Comparison of ENCODE assay signal across 25 cellular contexts in genomic region chr7:101618916-101619315, GRCh38. TPM values are rescaled to one million over a fixed set of nuclear protein-coding genes. Genes with fewer than 3 reads are reported as not detected.
DNase-seq lines count a peak whose midpoint lies in the region; ATAC-seq, FAIRE-seq and TF ChIP-seq lines count a peak whose summit lies in the region.
"Had no signal": no experiment of that assay in that cellular context is flagged by ENCODE, and none has a peak within 500 bp of the region (broad histone marks: within the 10 kb centered on the region; RNA-seq: fewer than 3 reads in every experiment).

No MANE protein-coding gene starts in this region.

- peak overlapping the region; percentile 94 for H3K27ac Mint-ChIP-seq in neural progenitor cell
- H3K27ac Mint-ChIP-seq in stimulated activated memory B cell treated with anti-CD40 and anti-IgM and Interleukin-4, amounts not matched to agents 10 μg/mL and 1 μg/mL and 100 μg/mL, for 72 hours = no peak overlapping the region
- H3K27ac Mint-ChIP-seq: CD4-positive, alpha-beta memory T cell; naive B cell; WTC11 had no signal

- peaks cover 3% of the 10 kb centered on the region for H3F3A ChIP-seq in neural progenitor cell (ENCODE audit: low read depth)

- H3K79me2 ChIP-seq in neural progenitor cell (ENCODE audit: low read depth) = no peaks in the 10 kb centered on the region
- H3K79me2 ChIP-seq: parathyroid adenoma had no signal

- no peak overlapping the region for H3K4me3 ChIP-seq in A549
- H3K4me3 ChIP-seq in neural progenitor cell = no peak overlapping the region
- H3K4me3 ChIP-seq: esophagus squamous epithelium, upper lobe of left lung had no signal

- no peak for DNase-seq in A549 (ENCODE audit: low read depth in 1 of 2, low spot score in 1 of 2)
- peak; percentile 58 for DNase-seq in GM03348 (ENCODE audit: low spot score)
- DNase-seq in astrocyte of the hippocampus (ENCODE audit: low read depth, low spot score) = peak; percentile 50
- DNase-seq in neural progenitor cell (ENCODE audit: low spot score) = no peak
- DNase-seq in NOMO-1 (lab: John Stamatoyannopoulos, UW; ENCODE audit: unreplicated experiment in 2 of 2) = no peak
- DNase-seq: ACHN; activated CD4-positive, alpha-beta T cell treated with anti-CD3 and anti-CD28 coated beads, Interleukin-2, amount 50 U/mL, for 48 hours; amygdala; CD4-positive, alpha-beta memory T cell; cerebellar nuclear complex; effector CD4-positive, alpha-beta T cell; esophagus squamous epithelium; H9; naive B cell; NCI-H524 treated with DMSO at 0.1 percent for 48 hours; SIG-M5; stimulated activated naive CD8-positive, alpha-beta T cell treated with anti-CD3 and anti-CD28 coated beads, Interleukin-15, amount 100 ng/mL, for 72 hours had no signal

- TF ChIP-seq CTCF in A549 (IDR thresholded peaks at IDR 0.05) = no peak
- no peak for TF ChIP-seq CTCF in neural progenitor cell (IDR thresholded peaks at IDR 0.05)

- no peaks in the 10 kb centered on the region for H3K36me3 Mint-ChIP-seq in neural progenitor cell
- no peaks in the 10 kb centered on the region for H3K36me3 Mint-ChIP-seq in stimulated activated memory B cell treated with anti-CD40 and anti-IgM and Interleukin-4, amounts not matched to agents 10 μg/mL and 1 μg/mL and 100 μg/mL, for 72 hours
- H3K36me3 Mint-ChIP-seq: CD4-positive, alpha-beta memory T cell; naive B cell; WTC11 had no signal

- H3K4me1 ChIP-seq in A549 (0 out of 3 replicates have a peak, but pooled peaks cover 5% of the 10 kb centered on the region), neural progenitor cell (peaks cover 6% of the 10 kb centered on the region)
- H3K4me1 ChIP-seq: esophagus squamous epithelium, parathyroid adenoma, upper lobe of left lung had no signal

- 0 out of 6 replicates have a peak overlapping the region, but pooled peaks of 1 of the 2 experiments have one; percentile 16 for H3K27ac ChIP-seq in A549
- no peak overlapping the region for H3K27ac ChIP-seq in neural progenitor cell
- H3K27ac ChIP-seq: esophagus squamous epithelium, parathyroid adenoma, upper lobe of left lung had no signal

- ATAC-seq in A549 = peak; percentile 20 to 40; a peak in 4 of 6 replicates
- ATAC-seq in HG03460 (IDR thresholded peaks at IDR 0.05; ENCODE audit: unreplicated experiment) = no peak
- ATAC-seq in stimulated activated memory B cell treated with anti-CD40 and anti-IgM and Interleukin-4, amounts not matched to agents 10 μg/mL and 1 μg/mL and 100 μg/mL, for 72 hours = no peak
- no peak for ATAC-seq in GM18498 (IDR thresholded peaks at IDR 0.05; ENCODE audit: unreplicated experiment)
- ATAC-seq: stimulated activated naive CD8-positive, alpha-beta T cell treated with anti-CD3 and anti-CD28 coated beads, Interleukin-15, amount 100 ng/mL, for 72 hours; WTC11 had no signal

- CTCF ChIA-PET in A549 (lab: Yijun Ruan, JAX) = no interaction called here

- POLR2A ChIA-PET in A549 (lab: Yijun Ruan, JAX) = no interaction called here

- H4K20me1 ChIP-seq in neural progenitor cell (ENCODE audit: low read depth) = no peaks in the 10 kb centered on the region

- no peaks in the 10 kb centered on the region for H3K27me3 ChIP-seq in neural progenitor cell
- H3K27me3 ChIP-seq: upper lobe of left lung had no signal

- no peak for TF ChIP-seq POLR2A in A549 (IDR thresholded peaks at IDR 0.05; ENCODE audit: low read length)

- H3K9me3 Mint-ChIP-seq in neural progenitor cell = no peaks in the 10 kb centered on the region
- no peaks in the 10 kb centered on the region for H3K9me3 Mint-ChIP-seq in stimulated activated memory B cell treated with anti-CD40 and anti-IgM and Interleukin-4, amounts not matched to agents 10 μg/mL and 1 μg/mL and 100 μg/mL, for 72 hours
- H3K9me3 Mint-ChIP-seq: CD4-positive, alpha-beta memory T cell; H9; naive B cell; stimulated activated naive CD8-positive, alpha-beta T cell treated with anti-CD3 and anti-CD28 coated beads, Interleukin-15, amount 100 ng/mL, for 72 hours; WTC11 had no signal

- no peak overlapping the region for H3K4me3 Mint-ChIP-seq in neural progenitor cell
- H3K4me3 Mint-ChIP-seq in stimulated activated memory B cell treated with anti-CD40 and anti-IgM and Interleukin-4, amounts not matched to agents 10 μg/mL and 1 μg/mL and 100 μg/mL, for 72 hours = no peak overlapping the region
- H3K4me3 Mint-ChIP-seq: CD4-positive, alpha-beta memory T cell; H9; naive B cell; stimulated activated naive CD8-positive, alpha-beta T cell treated with anti-CD3 and anti-CD28 coated beads, Interleukin-15, amount 100 ng/mL, for 72 hours; WTC11 had no signal

- H3K9ac ChIP-seq in neural progenitor cell = no peak overlapping the region
- H3K9ac ChIP-seq: parathyroid adenoma had no signal

- no peak overlapping the region for H3K4me2 ChIP-seq in A549
- H3K4me2 ChIP-seq in neural progenitor cell = no peak overlapping the region

- FAIRE-seq in A549 (lab: Jason Lieb, UNC) = no peak

- H3K9me3 ChIP-seq in A549 = no peaks in the 10 kb centered on the region
- H3K9me3 ChIP-seq in neural progenitor cell (ENCODE audit: low read depth) = no peaks in the 10 kb centered on the region
- H3K9me3 ChIP-seq: esophagus squamous epithelium, upper lobe of left lung had no signal

- H3K27me3 Mint-ChIP-seq in neural progenitor cell (ENCODE audit: insufficient read depth, low read depth) = peaks cover 29% of the 10 kb centered on the region
- peaks cover 84% of the 10 kb centered on the region for H3K27me3 Mint-ChIP-seq in stimulated activated memory B cell treated with anti-CD40 and anti-IgM and Interleukin-4, amounts not matched to agents 10 μg/mL and 1 μg/mL and 100 μg/mL, for 72 hours

- WGBS in A549 (ENCODE audit: missing lambda C conversion rate) = 71% methylated on average over 8 of the region's 8 CpGs

- peaks cover 13% of the 10 kb centered on the region for H3K4me1 Mint-ChIP-seq in neural progenitor cell
- no peaks in the 10 kb centered on the region for H3K4me1 Mint-ChIP-seq in stimulated activated memory B cell treated with anti-CD40 and anti-IgM and Interleukin-4, amounts not matched to agents 10 μg/mL and 1 μg/mL and 100 μg/mL, for 72 hours
- H3K4me1 Mint-ChIP-seq: CD4-positive, alpha-beta memory T cell; naive B cell; stimulated activated naive CD8-positive, alpha-beta T cell treated with anti-CD3 and anti-CD28 coated beads, Interleukin-15, amount 100 ng/mL, for 72 hours had no signal

- H2AFZ ChIP-seq in neural progenitor cell (replicated peaks) = no peak overlapping the region
- H2AFZ ChIP-seq: parathyroid adenoma had no signal

- TF ChIP-seq EP300 in A549 (IDR thresholded peaks at IDR 0.05) = no peak

- no peak for TF ChIP-seq RAD21 in A549 (conservative IDR thresholded peaks at IDR 0.05 in 1 of 2, IDR thresholded peaks at IDR 0.05 in 1 of 2)

- no peaks in the 10 kb centered on the region for H3K36me3 ChIP-seq in neural progenitor cell
- H3K36me3 ChIP-seq: esophagus squamous epithelium, upper lobe of left lung had no signal

TF ChIP-seq in A549, 52 proteins besides CTCF, POLR2A, EP300 and RAD21:
- no peak for TF ChIP-seq JUN (IDR thresholded peaks at IDR 0.05)
- TF ChIP-seq ZNF302 (CRISPR knock-in tag; IDR thresholded peaks at IDR 0.05) = no peak
- no peak for TF ChIP-seq EHF (CRISPR knock-in tag; IDR thresholded peaks at IDR 0.05)
- TF ChIP-seq, protein P1, sequence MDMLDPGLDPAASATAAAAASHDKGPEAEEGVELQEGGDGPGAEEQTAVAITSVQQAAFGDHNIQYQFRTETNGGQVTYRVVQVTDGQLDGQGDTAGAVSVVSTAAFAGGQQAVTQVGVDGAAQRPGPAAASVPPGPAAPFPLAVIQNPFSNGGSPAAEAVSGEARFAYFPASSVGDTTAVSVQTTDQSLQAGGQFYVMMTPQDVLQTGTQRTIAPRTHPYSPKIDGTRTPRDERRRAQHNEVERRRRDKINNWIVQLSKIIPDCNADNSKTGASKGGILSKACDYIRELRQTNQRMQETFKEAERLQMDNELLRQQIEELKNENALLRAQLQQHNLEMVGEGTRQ (IDR thresholded peaks at IDR 0.05) = no peak
- no peak for TF ChIP-seq MAFK (IDR thresholded peaks at IDR 0.05; ENCODE audit: partially characterized antibody)
- TF ChIP-seq RARB (CRISPR knock-in tag; IDR thresholded peaks at IDR 0.05) = no peak
- TF ChIP-seq HDAC2 (IDR thresholded peaks at IDR 0.05) = no peak
- TF ChIP-seq ZFP36 (IDR thresholded peaks at IDR 0.05; ENCODE audit: borderline replicate concordance, partially characterized antibody) = no peak
- TF ChIP-seq NPAS2 (CRISPR knock-in tag; IDR thresholded peaks at IDR 0.05; ENCODE audit: borderline replicate concordance) = no peak
- TF ChIP-seq, protein P2, sequence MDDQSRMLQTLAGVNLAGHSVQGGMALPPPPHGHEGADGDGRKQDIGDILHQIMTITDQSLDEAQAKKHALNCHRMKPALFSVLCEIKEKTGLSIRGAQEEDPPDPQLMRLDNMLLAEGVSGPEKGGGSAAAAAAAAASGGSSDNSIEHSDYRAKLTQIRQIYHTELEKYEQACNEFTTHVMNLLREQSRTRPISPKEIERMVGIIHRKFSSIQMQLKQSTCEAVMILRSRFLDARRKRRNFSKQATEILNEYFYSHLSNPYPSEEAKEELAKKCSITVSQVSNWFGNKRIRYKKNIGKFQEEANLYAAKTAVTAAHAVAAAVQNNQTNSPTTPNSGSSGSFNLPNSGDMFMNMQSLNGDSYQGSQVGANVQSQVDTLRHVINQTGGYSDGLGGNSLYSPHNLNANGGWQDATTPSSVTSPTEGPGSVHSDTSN (IDR thresholded peaks at IDR 0.05) = no peak
- no peak for TF ChIP-seq MYC (IDR thresholded peaks at IDR 0.05; ENCODE audit: borderline replicate concordance, low read length)
- TF ChIP-seq MAZ (IDR thresholded peaks at IDR 0.05; ENCODE audit: borderline replicate concordance, low read depth, low read length) = no peak
- no peak for TF ChIP-seq HOXB5 (CRISPR knock-in tag; IDR thresholded peaks at IDR 0.05)

RNA-seq across cellular contexts. Expression of gene MYL10, which starts 10.2 kb away (rescaled TPM):
- polyA plus RNA-seq in A549 (2011; rRNA removed) (not detected in 2 replicates), A549 (2017; fragmentation: RNase III; extraction: RNeasy Plus Mini Kit Qiagen cat#74134 plus additional on column Dnase treatment) (not detected in 3 replicates)
- 0.11 TPM in 1 of 2 replicates, not detected in the other for polyA plus RNA-seq in A549 (2012; cell fraction: cytosol; rRNA removed)
- polyA plus RNA-seq in A549 (2012; cell fraction: nucleus; rRNA removed) = not detected in 2 replicates
- not detected in 2 replicates for polyA minus RNA-seq in A549 (2011; rRNA and poly(A)+ RNA removed)
- not detected in 2 replicates for total RNA-seq in neural progenitor cell (ENCODE audit: low replicate concordance)
- total RNA-seq: CD4-positive, alpha-beta memory T cell; esophagus squamous epithelium; liver; T-helper 2 cell treated with Interferon-gamma antibody and Interleukin-4, amounts not matched to agents 100 ng/mL and 5 ng/mL, for 36 hours; upper lobe of left lung; WTC11 had no signal
- polyA plus RNA-seq: CD4-positive, alpha-beta memory T cell; liver had no signal

Comparison
In these comparisons a context has a peak if more than half of its experiments do, and no peak if none do; other contexts are left out.
1. ATAC-seq: peak in A549 (2 of 2); none in HG03460 (single experiment), stimulated activated memory B cell treated with anti-CD40 and anti-IgM and Interleukin-4, amounts not matched to agents 10 μg/mL and 1 μg/mL and 100 μg/mL, for 72 hours (single experiment) and GM18498 (single experiment).
2. DNase-seq: peak in GM03348 (single experiment) and astrocyte of the hippocampus (single experiment); none in A549 (0 of 2), neural progenitor cell (single experiment) and NOMO-1 (0 of 2).